ENCODE assay signal across 10 cellular contexts in genomic region chr22:36026741-36027140, GRCh38. TPM values are rescaled to one million over a fixed set of nuclear protein-coding genes. Genes with fewer than 3 reads are reported as not detected.
DNase-seq lines count a peak whose midpoint lies in the region; ATAC-seq, FAIRE-seq and TF ChIP-seq lines count a peak whose summit lies in the region.
"Had no signal": no experiment of that assay in that cellular context is flagged by ENCODE, and none has a peak within 500 bp of the region (broad histone marks: within the 10 kb centered on the region; RNA-seq: fewer than 3 reads in every experiment).

No MANE protein-coding gene starts in this region.

- H4K20me1 ChIP-seq in MM.1S (ENCODE audit: insufficient read depth, low read length) = no peaks in the 10 kb centered on the region

- H3K4me1 ChIP-seq in adipocyte (ENCODE audit: control insufficient read depth, insufficient read depth, low read length) (peaks cover 27% of the 10 kb centered on the region), kidney (ENCODE audit: control insufficient read depth in 1 of 2, insufficient read depth in 1 of 2, low read depth in 1 of 2, low read length in 2 of 2) (peaks cover 14 to 17% of the 10 kb centered on the region in 2 donors), tibial nerve (peaks cover 0 to 56% (median 18%) of the 10 kb centered on the region in 4 donors), MM.1S (ENCODE audit: low read length) (0 out of 2 replicates have a peak, but pooled peaks cover 9% of the 10 kb centered on the region), mucosa of descending colon (ENCODE audit: low read depth) (peaks cover 19% of the 10 kb centered on the region)

- no peaks in the 10 kb centered on the region for H3K9me2 ChIP-seq in MM.1S (replicated peaks; ENCODE audit: insufficient read depth, low read length)

- H3K36me3 ChIP-seq in adipocyte (ENCODE audit: control insufficient read depth, insufficient read depth, low read length, severe bottlenecking) (no peaks in the 10 kb centered on the region), kidney (ENCODE audit: control insufficient read depth in 1 of 2, insufficient read depth in 2 of 2, low read length in 2 of 2) (no peaks in the 10 kb centered on the region), tibial nerve (no peaks in the 10 kb centered on the region), MM.1S (replicated peaks; ENCODE audit: insufficient read depth, low read length) (no peaks in the 10 kb centered on the region), mucosa of descending colon (ENCODE audit: low read depth) (no peaks in the 10 kb centered on the region)

- no peak for TF ChIP-seq EP300 in tibial nerve (IDR thresholded peaks at IDR 0.05)

- intact Hi-C loops in kidney (cut with DNase I) = no loop called here
- intact Hi-C loops in mucosa of descending colon (cut with DNase I, micrococcal nuclease) = no loop called here

- H3K4me3 ChIP-seq in adipocyte (ENCODE audit: low read length) = peak overlapping the region; percentile 98
- peak overlapping the region; percentile 78 for H3K4me3 ChIP-seq in kidney (ENCODE audit: low read length in 2 of 2)
- H3K4me3 ChIP-seq in tibial nerve = peak overlapping the region in 3 of 4 donors; percentile 81 to 86 (median 84)
- H3K4me3 ChIP-seq in MM.1S (ENCODE audit: low read length) = no peak overlapping the region
- H3K4me3 ChIP-seq in mucosa of descending colon = no peak overlapping the region

- H3F3A ChIP-seq in MM.1S (ENCODE audit: insufficient read depth, low read length) = peaks cover 10% of the 10 kb centered on the region; the same call in 1 of the 2 replicates

- H3K27ac ChIP-seq in kidney (ENCODE audit: low read depth in 2 of 2, low read length in 2 of 2) (peak overlapping the region in 1 of 2 donors; percentile 49), tibial nerve (peak overlapping the region in 3 of 4 donors; percentile 70 to 96 (median 94)), MM.1S (ENCODE audit: low read length) (no peak overlapping the region)
- H3K27ac ChIP-seq: HL-60 had no signal

- H3K9me3 Mint-ChIP-seq in T-helper 2 cell treated with Interferon-gamma antibody and Interleukin-4, amounts not matched to agents 5 μg/mL and 100 μg/mL, for 36 hours = no peaks in the 10 kb centered on the region
- H3K9me3 Mint-ChIP-seq: CD8-positive, alpha-beta T cell had no signal

- FAIRE-seq in kidney (lab: Jason Lieb, UNC) = no peak

- peaks cover 37% of the 10 kb centered on the region for H3K27me3 Mint-ChIP-seq in T-helper 2 cell treated with Interferon-gamma antibody and Interleukin-4, amounts not matched to agents 5 μg/mL and 100 μg/mL, for 36 hours (ENCODE audit: low read depth)

- TF ChIP-seq POLR2A in tibial nerve (IDR thresholded peaks at IDR 0.05) = no peak

- H3K27me3 ChIP-seq in adipocyte (replicated peaks; ENCODE audit: control insufficient read depth, insufficient read depth, low read length) = no peaks in the 10 kb centered on the region
- no peaks in the 10 kb centered on the region for H3K27me3 ChIP-seq in tibial nerve
- no peaks in the 10 kb centered on the region for H3K27me3 ChIP-seq in MM.1S (replicated peaks; ENCODE audit: insufficient read depth, low read length)

- peaks cover 16% of the 10 kb centered on the region for H3K4me1 Mint-ChIP-seq in T-helper 2 cell treated with Interferon-gamma antibody and Interleukin-4, amounts not matched to agents 5 μg/mL and 100 μg/mL, for 36 hours (ENCODE audit: low read depth)

- peak overlapping the region; percentile 93 for H3K9ac ChIP-seq in adipocyte (ENCODE audit: low read length)
- peak overlapping the region; percentile 37 to 87 for H3K9ac ChIP-seq in kidney (ENCODE audit: low read length in 2 of 2)
- no peak overlapping the region for H3K9ac ChIP-seq in MM.1S (ENCODE audit: low read length)

- no peaks in the 10 kb centered on the region for H3K79me2 ChIP-seq in MM.1S (ENCODE audit: low read length)

- no peak for DNase-seq in T-helper 2 cell treated with Interferon-gamma antibody and Interleukin-4, amounts not matched to agents 5 μg/mL and 100 μg/mL, for 36 hours (ENCODE audit: low spot score)
- DNase-seq in T-helper 2 cell (no peak), adipocyte (ENCODE audit: low read depth) (peak; percentile 69), kidney (no peak), tibial nerve (ENCODE audit: low spot score in 2 of 2) (no peak), MM.1S (no peak), GM19238 (ENCODE audit: insufficient read length, low spot score) (no peak), mucosa of descending colon (no peak)
- DNase-seq: CD8-positive, alpha-beta T cell had no signal

- ATAC-seq in mucosa of descending colon = no peak

- no peak overlapping the region for H3K4me2 ChIP-seq in MM.1S (ENCODE audit: low read depth, low read length)

- H3K36me3 Mint-ChIP-seq in T-helper 2 cell treated with Interferon-gamma antibody and Interleukin-4, amounts not matched to agents 5 μg/mL and 100 μg/mL, for 36 hours (ENCODE audit: low read depth) = no peaks in the 10 kb centered on the region

- H3K27ac Mint-ChIP-seq in T-helper 2 cell treated with Interferon-gamma antibody and Interleukin-4, amounts not matched to agents 5 μg/mL and 100 μg/mL, for 36 hours = no peak overlapping the region

- peak overlapping the region; percentile 13 for H3K4me3 Mint-ChIP-seq in T-helper 2 cell treated with Interferon-gamma antibody and Interleukin-4, amounts not matched to agents 5 μg/mL and 100 μg/mL, for 36 hours

- H3K9me3 ChIP-seq in adipocyte (ENCODE audit: control insufficient read depth, low read length) (no peaks in the 10 kb centered on the region), kidney (ENCODE audit: control insufficient read depth in 1 of 2, low read length in 2 of 2) (no peaks in the 10 kb centered on the region), tibial nerve (no peaks in the 10 kb centered on the region), MM.1S (replicated peaks; ENCODE audit: insufficient read depth, low read length) (no peaks in the 10 kb centered on the region), mucosa of descending colon (no peaks in the 10 kb centered on the region)

- TF ChIP-seq CTCF in kidney (IDR thresholded peaks at IDR 0.05; ENCODE audit: borderline replicate concordance, extremely low read depth, insufficient read depth) (no peak), tibial nerve (IDR thresholded peaks at IDR 0.05) (no peak), MM.1S (IDR thresholded peaks at IDR 0.05; ENCODE audit: low read length) (no peak), mucosa of descending colon (IDR thresholded peaks at IDR 0.05) (no peak)

- no peak overlapping the region for H2AFZ ChIP-seq in MM.1S (ENCODE audit: low read length)

RNA-seq across cellular contexts. Expression of gene RBFOX2, which starts 1.9 kb away (rescaled TPM):
- total RNA-seq in kidney = 68.6 TPM
- 17.2 TPM for polyA plus RNA-seq in kidney (ENCODE audit: insufficient read depth, low read depth, low replicate concordance)
- total RNA-seq in tibial nerve = 10 to 100 TPM; 50.2 to 75.6 (median 71.4) TPM
- total RNA-seq in mucosa of descending colon = 100 to 1,000 TPM in 1 of 3 donors, 10 to 100 TPM in 2; 46.0 to 141 (median 46.2) TPM

Comparison
In these comparisons a context has a peak if more than half of its experiments do, and no peak if none do; other contexts are left out.
1. H3K4me3 ChIP-seq: peak in adipocyte (single experiment), kidney (2 of 2) and tibial nerve (3 of 4); none in MM.1S (single experiment) and mucosa of descending colon (single experiment).